Comparison of ENCODE assay signal across 1 cellular context in genomic region chr10:112716924-112717348, GRCh38.
A peak's percentile ranks its signal among the peaks of the same experiment; 100 is the strongest.
TF ChIP-seq lines count a peak whose summit lies in the region.

No MANE protein-coding gene starts in this region.

TF ChIP-seq in HepG2, 621 proteins besides CTCF, POLR2A, EP300 and RAD21 (continued from another document and continues in another):
- TF ChIP-seq ZNF275 (CRISPR knock-in tag; IDR thresholded peaks at IDR 0.05; ENCODE audit: borderline replicate concordance) = no peak
- peak; percentile 58; the same call in 1 of the 2 replicates for TF ChIP-seq HHEX (CRISPR knock-in tag; IDR thresholded peaks at IDR 0.05)
- no peak for TF ChIP-seq NFKB2 (CRISPR knock-in tag; IDR thresholded peaks at IDR 0.05; ENCODE audit: borderline replicate concordance)
- no peak for TF ChIP-seq ZNF607 (CRISPR knock-in tag; IDR thresholded peaks at IDR 0.05; ENCODE audit: borderline replicate concordance)
- no peak for TF ChIP-seq SP140L (CRISPR knock-in tag; IDR thresholded peaks at IDR 0.05; ENCODE audit: borderline replicate concordance)
- no peak for TF ChIP-seq ZNF44 (CRISPR knock-in tag; IDR thresholded peaks at IDR 0.05)
- TF ChIP-seq ZNF382 (CRISPR knock-in tag; IDR thresholded peaks at IDR 0.05; ENCODE audit: borderline replicate concordance) = no peak
- TF ChIP-seq ZNF496 (CRISPR knock-in tag; IDR thresholded peaks at IDR 0.05; ENCODE audit: insufficient replicate concordance) = no peak
- TF ChIP-seq ZFP37 (CRISPR knock-in tag; IDR thresholded peaks at IDR 0.05; ENCODE audit: borderline replicate concordance) = no peak
- TF ChIP-seq ZNF34 (CRISPR knock-in tag; IDR thresholded peaks at IDR 0.05; ENCODE audit: borderline replicate concordance) = no peak
- TF ChIP-seq REXO4 (CRISPR knock-in tag; IDR thresholded peaks at IDR 0.05; ENCODE audit: borderline replicate concordance) = no peak
- TF ChIP-seq USF2 (IDR thresholded peaks at IDR 0.05; ENCODE audit: low read depth, low read length) = no peak
- no peak for TF ChIP-seq USF2 (CRISPR knock-in tag; IDR thresholded peaks at IDR 0.05; ENCODE audit: borderline replicate concordance)
- TF ChIP-seq PRPF4 (IDR thresholded peaks at IDR 0.05; ENCODE audit: low read depth, low read length, poor library complexity, severe bottlenecking) = no peak
- TF ChIP-seq PLRG1 (conservative IDR thresholded peaks at IDR 0.05) = no peak
- TF ChIP-seq HOXA3 (CRISPR knock-in tag; IDR thresholded peaks at IDR 0.05) = peak; percentile 51; the same call in 1 of the 2 replicates
- peak; percentile 81; the same call in 1 of the 2 replicates for TF ChIP-seq MBD4 (IDR thresholded peaks at IDR 0.05; ENCODE audit: borderline replicate concordance, low read length)
- no peak for TF ChIP-seq MLXIP (CRISPR knock-in tag; IDR thresholded peaks at IDR 0.05; ENCODE audit: borderline replicate concordance)
- no peak for TF ChIP-seq MTA1 (CRISPR knock-in tag; IDR thresholded peaks at IDR 0.05; ENCODE audit: borderline replicate concordance)
- peak; percentile 94 for TF ChIP-seq MED1 (CRISPR knock-in tag; IDR thresholded peaks at IDR 0.05)
- TF ChIP-seq THAP9 (CRISPR knock-in tag; IDR thresholded peaks at IDR 0.05; ENCODE audit: borderline replicate concordance) = no peak
- TF ChIP-seq ZNF841 (CRISPR knock-in tag; IDR thresholded peaks at IDR 0.05; ENCODE audit: borderline replicate concordance) = no peak
- no peak for TF ChIP-seq ZNF468 (CRISPR knock-in tag; IDR thresholded peaks at IDR 0.05)
- TF ChIP-seq MAZ (IDR thresholded peaks at IDR 0.05; ENCODE audit: borderline replicate concordance, low read depth, low read length) = no peak
- no peak for TF ChIP-seq MAZ (CRISPR knock-in tag; IDR thresholded peaks at IDR 0.05; ENCODE audit: low read depth)
- no peak for TF ChIP-seq ELF1 (CRISPR knock-in tag; IDR thresholded peaks at IDR 0.05)
- TF ChIP-seq ZBTB33 (CRISPR knock-in tag; IDR thresholded peaks at IDR 0.05) = peak; percentile 57; the same call in 1 of the 2 replicates
- TF ChIP-seq ZNF343 (CRISPR knock-in tag; IDR thresholded peaks at IDR 0.05) = no peak
- TF ChIP-seq ZBED4 (CRISPR knock-in tag; IDR thresholded peaks at IDR 0.05; ENCODE audit: borderline replicate concordance) = no peak
- no peak for TF ChIP-seq ZNF549 (CRISPR knock-in tag; IDR thresholded peaks at IDR 0.05)
- TF ChIP-seq MXD1 (CRISPR knock-in tag; IDR thresholded peaks at IDR 0.05) = no peak
- TF ChIP-seq TBX2 (CRISPR knock-in tag; IDR thresholded peaks at IDR 0.05; ENCODE audit: borderline replicate concordance) = peak; percentile 65; the same call in 1 of the 2 replicates
- TF ChIP-seq HOXD1 (CRISPR knock-in tag; IDR thresholded peaks at IDR 0.05) = no peak
- TF ChIP-seq ZFP41 (CRISPR knock-in tag; IDR thresholded peaks at IDR 0.05; ENCODE audit: borderline replicate concordance) = no peak
- TF ChIP-seq KMT2A (CRISPR knock-in tag; IDR thresholded peaks at IDR 0.05) = peak; percentile 56; the same call in 1 of the 2 replicates
- peak; percentile 68; the same call in 1 of the 2 replicates for TF ChIP-seq NCOR1 (IDR thresholded peaks at IDR 0.05; ENCODE audit: borderline replicate concordance, low read length)
- TF ChIP-seq ZC3H13 (CRISPR knock-in tag; IDR thresholded peaks at IDR 0.05) = no peak
- no peak for TF ChIP-seq ZNF335 (CRISPR knock-in tag; IDR thresholded peaks at IDR 0.05)
- no peak for TF ChIP-seq ZFY (CRISPR knock-in tag; IDR thresholded peaks at IDR 0.05)
- no peak for TF ChIP-seq ZNF7 (CRISPR knock-in tag; IDR thresholded peaks at IDR 0.05)
- TF ChIP-seq ZSCAN30 (CRISPR knock-in tag; IDR thresholded peaks at IDR 0.05) = no peak
- no peak for TF ChIP-seq CENPX (CRISPR knock-in tag; IDR thresholded peaks at IDR 0.05)
- no peak; the same call in 1 of the 2 replicates for TF ChIP-seq YEATS4 (CRISPR knock-in tag; IDR thresholded peaks at IDR 0.05; ENCODE audit: borderline replicate concordance)
- TF ChIP-seq FOXP1 (IDR thresholded peaks at IDR 0.05) = no peak
- peak; percentile 90 for TF ChIP-seq FOXP1 (CRISPR knock-in tag; IDR thresholded peaks at IDR 0.05)
- TF ChIP-seq TSC22D2 (CRISPR knock-in tag; IDR thresholded peaks at IDR 0.05; ENCODE audit: borderline replicate concordance) = no peak
- no peak for TF ChIP-seq ZNF883 (CRISPR knock-in tag; IDR thresholded peaks at IDR 0.05; ENCODE audit: not compliant biosample characterization)
- no peak for TF ChIP-seq ZNF709 (CRISPR knock-in tag; IDR thresholded peaks at IDR 0.05)
- TF ChIP-seq ZFX (CRISPR knock-in tag; IDR thresholded peaks at IDR 0.05; ENCODE audit: low read depth) = peak; percentile 33; the same call in 1 of the 2 replicates
- no peak for TF ChIP-seq ZNF781 (CRISPR knock-in tag; IDR thresholded peaks at IDR 0.05; ENCODE audit: borderline replicate concordance, not compliant biosample characterization)
- no peak for TF ChIP-seq ZNF251 (CRISPR knock-in tag; IDR thresholded peaks at IDR 0.05)
- TF ChIP-seq TOE1 (CRISPR knock-in tag; IDR thresholded peaks at IDR 0.05) = no peak
- no peak for TF ChIP-seq AGO1 (IDR thresholded peaks at IDR 0.05; ENCODE audit: low read depth, low read length, poor library complexity, severe bottlenecking)
- no peak for TF ChIP-seq ZNF207 (IDR thresholded peaks at IDR 0.05; ENCODE audit: borderline replicate concordance)
- no peak for TF ChIP-seq MEIS1 (CRISPR knock-in tag; IDR thresholded peaks at IDR 0.05; ENCODE audit: borderline replicate concordance)
- TF ChIP-seq ZNF253 (CRISPR knock-in tag; IDR thresholded peaks at IDR 0.05; ENCODE audit: borderline replicate concordance) = no peak
